Comparison of ENCODE assay signal across 1 cellular context in genomic region chr9:33151007-33151557, GRCh38.
TF ChIP-seq lines count a peak whose summit lies in the region.

No MANE protein-coding gene starts in this region.

TF ChIP-seq in K562, 482 proteins besides CTCF, POLR2A, EP300 and RAD21 (continued from another document and continues in another):
- no peak for TF ChIP-seq MGA (IDR thresholded peaks at IDR 0.05)
- no peak for TF ChIP-seq ARID3B (CRISPR knock-in tag; IDR thresholded peaks at IDR 0.05; ENCODE audit: borderline replicate concordance)
- TF ChIP-seq CBFA2T3 (IDR thresholded peaks at IDR 0.05): peak; percentile 87
- no peak for TF ChIP-seq ZNF253 (CRISPR knock-in tag; conservative IDR thresholded peaks at IDR 0.05)
- no peak for TF ChIP-seq PML (IDR thresholded peaks at IDR 0.05; ENCODE audit: low read length)
- TF ChIP-seq ZNF717 (CRISPR knock-in tag; IDR thresholded peaks at IDR 0.05): no peak
- TF ChIP-seq, protein P1, sequence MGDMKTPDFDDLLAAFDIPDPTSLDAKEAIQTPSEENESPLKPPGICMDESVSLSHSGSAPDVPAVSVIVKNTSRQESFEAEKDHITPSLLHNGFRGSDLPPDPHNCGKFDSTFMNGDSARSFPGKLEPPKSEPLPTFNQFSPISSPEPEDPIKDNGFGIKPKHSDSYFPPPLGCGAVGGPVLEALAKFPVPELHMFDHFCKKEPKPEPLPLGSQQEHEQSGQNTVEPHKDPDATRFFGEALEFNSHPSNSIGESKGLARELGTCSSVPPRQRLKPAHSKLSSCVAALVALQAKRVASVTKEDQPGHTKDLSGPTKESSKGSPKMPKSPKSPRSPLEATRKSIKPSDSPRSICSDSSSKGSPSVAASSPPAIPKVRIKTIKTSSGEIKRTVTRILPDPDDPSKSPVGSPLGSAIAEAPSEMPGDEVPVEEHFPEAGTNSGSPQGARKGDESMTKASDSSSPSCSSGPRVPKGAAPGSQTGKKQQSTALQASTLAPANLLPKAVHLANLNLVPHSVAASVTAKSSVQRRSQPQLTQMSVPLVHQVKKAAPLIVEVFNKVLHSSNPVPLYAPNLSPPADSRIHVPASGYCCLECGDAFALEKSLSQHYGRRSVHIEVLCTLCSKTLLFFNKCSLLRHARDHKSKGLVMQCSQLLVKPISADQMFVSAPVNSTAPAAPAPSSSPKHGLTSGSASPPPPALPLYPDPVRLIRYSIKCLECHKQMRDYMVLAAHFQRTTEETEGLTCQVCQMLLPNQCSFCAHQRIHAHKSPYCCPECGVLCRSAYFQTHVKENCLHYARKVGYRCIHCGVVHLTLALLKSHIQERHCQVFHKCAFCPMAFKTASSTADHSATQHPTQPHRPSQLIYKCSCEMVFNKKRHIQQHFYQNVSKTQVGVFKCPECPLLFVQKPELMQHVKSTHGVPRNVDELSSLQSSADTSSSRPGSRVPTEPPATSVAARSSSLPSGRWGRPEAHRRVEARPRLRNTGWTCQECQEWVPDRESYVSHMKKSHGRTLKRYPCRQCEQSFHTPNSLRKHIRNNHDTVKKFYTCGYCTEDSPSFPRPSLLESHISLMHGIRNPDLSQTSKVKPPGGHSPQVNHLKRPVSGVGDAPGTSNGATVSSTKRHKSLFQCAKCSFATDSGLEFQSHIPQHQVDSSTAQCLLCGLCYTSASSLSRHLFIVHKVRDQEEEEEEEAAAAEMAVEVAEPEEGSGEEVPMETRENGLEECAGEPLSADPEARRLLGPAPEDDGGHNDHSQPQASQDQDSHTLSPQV (IDR thresholded peaks at IDR 0.05): no peak
- peak; percentile 82 for TF ChIP-seq ZNF316 (IDR thresholded peaks at IDR 0.05)
- no peak for TF ChIP-seq PHF8 (IDR thresholded peaks at IDR 0.05; ENCODE audit: borderline replicate concordance, low read length)
- no peak for TF ChIP-seq ZNF586 (CRISPR knock-in tag; conservative IDR thresholded peaks at IDR 0.05)
- TF ChIP-seq, protein P2, sequence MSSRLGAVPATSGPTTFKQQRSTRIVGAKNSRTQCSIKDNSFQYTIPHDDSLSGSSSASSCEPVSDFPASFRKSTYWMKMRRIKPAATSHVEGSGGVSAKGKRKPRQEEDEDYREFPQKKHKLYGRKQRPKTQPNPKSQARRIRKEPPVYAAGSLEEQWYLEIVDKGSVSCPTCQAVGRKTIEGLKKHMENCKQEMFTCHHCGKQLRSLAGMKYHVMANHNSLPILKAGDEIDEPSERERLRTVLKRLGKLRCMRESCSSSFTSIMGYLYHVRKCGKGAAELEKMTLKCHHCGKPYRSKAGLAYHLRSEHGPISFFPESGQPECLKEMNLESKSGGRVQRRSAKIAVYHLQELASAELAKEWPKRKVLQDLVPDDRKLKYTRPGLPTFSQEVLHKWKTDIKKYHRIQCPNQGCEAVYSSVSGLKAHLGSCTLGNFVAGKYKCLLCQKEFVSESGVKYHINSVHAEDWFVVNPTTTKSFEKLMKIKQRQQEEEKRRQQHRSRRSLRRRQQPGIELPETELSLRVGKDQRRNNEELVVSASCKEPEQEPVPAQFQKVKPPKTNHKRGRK (tag; IDR thresholded peaks at IDR 0.05): no peak
- TF ChIP-seq, protein P3, sequence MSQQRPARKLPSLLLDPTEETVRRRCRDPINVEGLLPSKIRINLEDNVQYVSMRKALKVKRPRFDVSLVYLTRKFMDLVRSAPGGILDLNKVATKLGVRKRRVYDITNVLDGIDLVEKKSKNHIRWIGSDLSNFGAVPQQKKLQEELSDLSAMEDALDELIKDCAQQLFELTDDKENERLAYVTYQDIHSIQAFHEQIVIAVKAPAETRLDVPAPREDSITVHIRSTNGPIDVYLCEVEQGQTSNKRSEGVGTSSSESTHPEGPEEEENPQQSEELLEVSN (IDR thresholded peaks at IDR 0.05; ENCODE audit: borderline replicate concordance in 1 of 2, extremely low read depth in 1 of 2, insufficient read depth in 1 of 2, insufficient read length in 1 of 2, low read depth in 1 of 2, low read length in 1 of 2, poor library complexity in 1 of 2, severe bottlenecking in 1 of 2): no peak
- no peak for TF ChIP-seq KDM5B (IDR thresholded peaks at IDR 0.05; ENCODE audit: insufficient replicate concordance, low read depth, low read length)
- peak; percentile 96 to 97 for TF ChIP-seq KDM1A (IDR thresholded peaks at IDR 0.05)
- TF ChIP-seq NONO (IDR thresholded peaks at IDR 0.05; ENCODE audit: low read depth in 2 of 2, low read length in 1 of 2): no peak
- no peak for TF ChIP-seq POLR3A (IDR thresholded peaks at IDR 0.05; ENCODE audit: borderline replicate concordance, extremely low read depth, insufficient read depth, insufficient read length)
- TF ChIP-seq, protein P4, sequence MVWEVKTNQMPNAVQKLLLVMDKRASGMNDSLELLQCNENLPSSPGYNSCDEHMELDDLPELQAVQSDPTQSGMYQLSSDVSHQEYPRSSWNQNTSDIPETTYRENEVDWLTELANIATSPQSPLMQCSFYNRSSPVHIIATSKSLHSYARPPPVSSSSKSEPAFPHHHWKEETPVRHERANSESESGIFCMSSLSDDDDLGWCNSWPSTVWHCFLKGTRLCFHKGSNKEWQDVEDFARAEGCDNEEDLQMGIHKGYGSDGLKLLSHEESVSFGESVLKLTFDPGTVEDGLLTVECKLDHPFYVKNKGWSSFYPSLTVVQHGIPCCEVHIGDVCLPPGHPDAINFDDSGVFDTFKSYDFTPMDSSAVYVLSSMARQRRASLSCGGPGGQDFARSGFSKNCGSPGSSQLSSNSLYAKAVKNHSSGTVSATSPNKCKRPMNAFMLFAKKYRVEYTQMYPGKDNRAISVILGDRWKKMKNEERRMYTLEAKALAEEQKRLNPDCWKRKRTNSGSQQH (CRISPR knock-in tag; IDR thresholded peaks at IDR 0.05): no peak
- peak; percentile 58; the same call in 1 of the 2 replicates for TF ChIP-seq SMARCC2 (IDR thresholded peaks at IDR 0.05; ENCODE audit: low read depth)
- TF ChIP-seq ZFX (CRISPR knock-in tag; IDR thresholded peaks at IDR 0.05): no peak
- TF ChIP-seq HDAC1 (IDR thresholded peaks at IDR 0.05): peak in 1 of 2 experiments; percentile 71; a peak in 1 of 4 replicates
- TF ChIP-seq SP2 (IDR thresholded peaks at IDR 0.05; ENCODE audit: extremely low read depth, low read depth, low read length, poor library complexity, severe bottlenecking): no peak
- TF ChIP-seq HDAC2 (IDR thresholded peaks at IDR 0.05): peak; percentile 79; the same call in 1 of the 2 replicates
- TF ChIP-seq, protein P5, sequence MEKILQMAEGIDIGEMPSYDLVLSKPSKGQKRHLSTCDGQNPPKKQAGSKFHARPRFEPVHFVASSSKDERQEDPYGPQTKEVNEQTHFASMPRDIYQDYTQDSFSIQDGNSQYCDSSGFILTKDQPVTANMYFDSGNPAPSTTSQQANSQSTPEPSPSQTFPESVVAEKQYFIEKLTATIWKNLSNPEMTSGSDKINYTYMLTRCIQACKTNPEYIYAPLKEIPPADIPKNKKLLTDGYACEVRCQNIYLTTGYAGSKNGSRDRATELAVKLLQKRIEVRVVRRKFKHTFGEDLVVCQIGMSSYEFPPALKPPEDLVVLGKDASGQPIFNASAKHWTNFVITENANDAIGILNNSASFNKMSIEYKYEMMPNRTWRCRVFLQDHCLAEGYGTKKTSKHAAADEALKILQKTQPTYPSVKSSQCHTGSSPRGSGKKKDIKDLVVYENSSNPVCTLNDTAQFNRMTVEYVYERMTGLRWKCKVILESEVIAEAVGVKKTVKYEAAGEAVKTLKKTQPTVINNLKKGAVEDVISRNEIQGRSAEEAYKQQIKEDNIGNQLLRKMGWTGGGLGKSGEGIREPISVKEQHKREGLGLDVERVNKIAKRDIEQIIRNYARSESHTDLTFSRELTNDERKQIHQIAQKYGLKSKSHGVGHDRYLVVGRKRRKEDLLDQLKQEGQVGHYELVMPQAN (IDR thresholded peaks at IDR 0.05; ENCODE audit: borderline replicate concordance): no peak
- TF ChIP-seq ZNF561 (CRISPR knock-in tag; conservative IDR thresholded peaks at IDR 0.05): no peak
- TF ChIP-seq NFE2 (IDR thresholded peaks at IDR 0.05; ENCODE audit: low read depth): peak; percentile 88
- TF ChIP-seq MAFK (IDR thresholded peaks at IDR 0.05; ENCODE audit: low read length): peak; percentile 64
- TF ChIP-seq ZNF274 (IDR thresholded peaks at IDR 0.05; ENCODE audit: borderline replicate concordance, low read depth, low read length): no peak
- TF ChIP-seq NCOR1 (IDR thresholded peaks at IDR 0.05): peak; percentile 49; the same call in 1 of the 2 replicates
- TF ChIP-seq ARID1B (IDR thresholded peaks at IDR 0.05): peak; percentile 73
- TF ChIP-seq ELF1 (tag; IDR thresholded peaks at IDR 0.05): no peak
- no peak for TF ChIP-seq RBM25 (IDR thresholded peaks at IDR 0.05; ENCODE audit: low read depth, low read length, severe bottlenecking)
- TF ChIP-seq HNRNPH1 (optimal IDR thresholded peaks at IDR 0.05; ENCODE audit: low read depth, low read length): no peak
